ENCODE assay signal across 19 cellular contexts in genomic region chr2:19354417-19355022, GRCh38. TPM values are rescaled to one million over a fixed set of nuclear protein-coding genes. Genes with fewer than 3 reads are reported as not detected.
A peak's percentile ranks its signal among the peaks of the same experiment; 100 is the strongest.
DNase-seq lines count a peak whose midpoint lies in the region; ATAC-seq and TF ChIP-seq lines count a peak whose summit lies in the region.
"Had no signal": no experiment of that assay in that cellular context is flagged by ENCODE, and none has a peak within 500 bp of the region (broad histone marks: within the 10 kb centered on the region; RNA-seq: fewer than 3 reads in every experiment).

No MANE protein-coding gene starts in this region.

- H3K36me3 Mint-ChIP-seq in naive thymus-derived CD8-positive, alpha-beta T cell, result peaks cover 0 to 5% (median 0%) of the 10 kb centered on the region in 3 donors

- H3K27ac Mint-ChIP-seq in naive thymus-derived CD8-positive, alpha-beta T cell, result peak overlapping the region in 1 of 10 donors; percentile 51

- WGBS in hepatocyte (ENCODE audit: low lambda C conversion rate, missing lambda C conversion rate), result 83% methylated on average over 5 of the region's 5 CpGs

- H3K4me1 Mint-ChIP-seq in naive thymus-derived CD8-positive, alpha-beta T cell, result peaks cover 28 to 54% (median 48%) of the 10 kb centered on the region in 4 donors

- H3K27ac ChIP-seq in hepatocyte (no peak overlapping the region), thoracic aorta (peak overlapping the region; percentile 88 to 96)
- H3K27ac ChIP-seq: gastrocnemius medialis, neutrophil had no signal

- POLR2A ChIA-PET in naive thymus-derived CD8-positive, alpha-beta T cell (lab: Charles Lee), result interaction anchor here (1.0 kb wide), 1 partner anchor 9 kb away, joined by 3 read pairs; no protein-coding TSS in a partner anchor

- peaks cover 10% of the 10 kb centered on the region for H4K20me1 ChIP-seq in hepatocyte (ENCODE audit: insufficient read depth, poor library complexity, severe bottlenecking)

- DNase-seq in GM20000 (ENCODE audit: low spot score) (peak; percentile 12), astrocyte of the spinal cord (ENCODE audit: low read depth, low spot score) (no peak), hepatocyte (ENCODE audit: low spot score) (no peak), thoracic aorta (ENCODE audit: low spot score) (no peak), OCI-M2 (lab: John Stamatoyannopoulos, UW; ENCODE audit: unreplicated experiment) (no peak)
- DNase-seq in naive thymus-derived CD8-positive, alpha-beta T cell, result no peak
- no peak for DNase-seq in effector CD8-positive, alpha-beta T cell (lab: John Stamatoyannopoulos, UW)
- DNase-seq: activated CD4-positive, alpha-beta T cell treated with anti-CD3 and anti-CD28 coated beads, Interleukin-2, amount 50 U/mL, for 1 hour; AML-193; gastrocnemius medialis; left cardiac atrium; midbrain; NCI-H69; retina; SHP77; substantia nigra; T-helper 1 cell had no signal

- H3K4me3 Mint-ChIP-seq in naive thymus-derived CD8-positive, alpha-beta T cell, result no peak overlapping the region

- H3K27me3 Mint-ChIP-seq in naive thymus-derived CD8-positive, alpha-beta T cell, result peaks cover 51 to 93% (median 72%) of the 10 kb centered on the region in 5 donors

- H2AFZ ChIP-seq in hepatocyte, result no peak overlapping the region

- peak overlapping the region; percentile 79 for H3K4me3 ChIP-seq in astrocyte of the spinal cord (ENCODE audit: low read depth, low read length)
- no peak overlapping the region for H3K4me3 ChIP-seq in hepatocyte
- peak overlapping the region; percentile 95 for H3K4me3 ChIP-seq in thoracic aorta

- H3K36me3 ChIP-seq in hepatocyte (replicated peaks; ENCODE audit: insufficient read depth, low read depth) (no peaks in the 10 kb centered on the region), thoracic aorta (peaks cover 6% of the 10 kb centered on the region)
- H3K36me3 ChIP-seq: gastrocnemius medialis, neutrophil had no signal

- H3K9me2 ChIP-seq in hepatocyte (replicated peaks; ENCODE audit: insufficient read depth), result no peaks in the 10 kb centered on the region

- peaks cover 0 to 2% (median 0%) of the 10 kb centered on the region in 9 donors for H3K9me3 Mint-ChIP-seq in naive thymus-derived CD8-positive, alpha-beta T cell

- ATAC-seq in thoracic aorta (ENCODE audit: insufficient number of reproducible peaks, low FRiP score, low read depth), result no peak
- no peak for ATAC-seq in naive thymus-derived CD8-positive, alpha-beta T cell
- ATAC-seq: gastrocnemius medialis, left cardiac atrium had no signal

- H3K4me1 ChIP-seq in hepatocyte (ENCODE audit: insufficient read depth) (peaks cover 22% of the 10 kb centered on the region), thoracic aorta (ENCODE audit: control insufficient read depth in 1 of 2, low read depth in 2 of 2) (peaks cover 13 to 61% of the 10 kb centered on the region in 2 donors)

- no peak for TF ChIP-seq CTCF in GM20000 (IDR thresholded peaks at IDR 0.05; ENCODE audit: extremely low read depth, missing control alignments)
- TF ChIP-seq CTCF in astrocyte of the spinal cord (IDR thresholded peaks at IDR 0.05; ENCODE audit: low read depth, low read length), result no peak
- no peak for TF ChIP-seq CTCF in hepatocyte (IDR thresholded peaks at IDR 0.05; ENCODE audit: poor library complexity)
- no peak for TF ChIP-seq CTCF in thoracic aorta (IDR thresholded peaks at IDR 0.05)

- H3K27me3 ChIP-seq in hepatocyte, result peaks cover 73% of the 10 kb centered on the region
- no peaks in the 10 kb centered on the region for H3K27me3 ChIP-seq in thoracic aorta (replicated peaks; ENCODE audit: insufficient read depth)

- in situ Hi-C loops in astrocyte of the spinal cord (cut with HindIII; ENCODE audit: low sequenced_read_pairs), result loop anchor here (25.0 kb wide), 1 partner anchor 842 kb away; no protein-coding TSS in a partner anchor

- no peaks in the 10 kb centered on the region for H3K9me3 ChIP-seq in hepatocyte (ENCODE audit: low read depth)
- no peaks in the 10 kb centered on the region for H3K9me3 ChIP-seq in thoracic aorta
- H3K9me3 ChIP-seq: gastrocnemius medialis, neutrophil had no signal

- H3K79me2 ChIP-seq in hepatocyte, result peaks cover 62% of the 10 kb centered on the region

- H3K4me2 ChIP-seq in hepatocyte, result peak overlapping the region; percentile 95

RNA-seq across cellular contexts. Expression of gene OSR1, which starts 3.9 kb away (rescaled TPM):
- total RNA-seq in hepatocyte, result 16.1 and 19.8 TPM in 2 replicates
- polyA plus RNA-seq in hepatocyte, result 45.7 and 52.8 TPM in 2 replicates
- total RNA-seq in thoracic aorta, result 100 to 1,000 TPM in 1 of 2 donors, 10 to 100 TPM in 1; 90.7 to 180 TPM
- total RNA-seq in naive thymus-derived CD8-positive, alpha-beta T cell, result not detected
- not detected for polyA plus RNA-seq in naive thymus-derived CD8-positive, alpha-beta T cell
- total RNA-seq: OCI-LY7 had no signal

Comparison
In these comparisons a context has a peak if more than half of its experiments do, and no peak if none do; other contexts are left out.
1. RNA of gene OSR1, which starts 3.9 kb away (total RNA-seq): 90.7 to 180 TPM in thoracic aorta and 16.1 to 19.8 TPM in hepatocyte; not detected in naive thymus-derived CD8-positive, alpha-beta T cell; every median in the first group is over 10 times any median in the second.